ENCODE assay signal across 9 cellular contexts in the genomic region with DNA sequence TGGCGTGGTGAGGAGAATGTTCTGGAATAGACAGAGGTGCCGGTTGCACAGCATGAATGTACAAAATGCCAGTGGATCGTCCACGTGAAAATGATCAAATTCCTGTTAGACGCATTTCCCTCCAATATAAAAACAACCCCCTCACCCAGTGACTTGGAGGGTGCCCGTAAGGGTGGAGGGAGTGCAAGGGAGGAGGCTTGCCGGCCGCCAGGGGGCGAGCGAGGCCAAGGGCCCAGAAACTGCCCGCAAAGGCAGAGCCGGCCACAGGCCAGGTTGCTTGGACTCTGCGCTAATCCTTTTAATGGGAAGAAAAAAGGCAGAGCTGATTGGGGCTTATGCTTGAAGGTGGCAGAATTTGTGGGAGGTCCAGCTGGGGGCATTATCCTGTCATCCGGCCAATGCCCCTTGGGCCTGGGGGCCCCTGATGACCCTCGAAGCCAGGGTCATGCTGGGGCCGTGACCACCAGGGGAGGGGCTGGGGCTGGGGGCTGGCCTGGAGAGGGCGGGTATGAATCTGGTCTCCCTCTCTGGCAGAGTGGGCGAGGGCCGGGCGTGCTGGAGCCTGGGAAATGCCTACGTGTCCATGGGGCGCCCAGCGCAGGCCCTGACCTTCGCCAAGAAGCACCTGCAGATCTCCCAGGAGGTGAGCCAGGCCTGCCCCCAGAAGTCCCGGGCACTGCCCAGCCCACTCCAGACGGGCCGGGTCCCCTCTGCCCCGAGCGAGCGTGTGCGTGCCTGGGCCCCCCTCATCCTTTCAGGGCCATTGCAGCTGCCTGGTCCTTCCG. TPM values are rescaled to one million over a fixed set of nuclear protein-coding genes. Genes with fewer than 3 reads are reported as not detected.
DNase-seq lines count a peak whose midpoint lies in the region; ATAC-seq and TF ChIP-seq lines count a peak whose summit lies in the region.
"Had no signal": no experiment of that assay in that cellular context is flagged by ENCODE, and none has a peak within 500 bp of the region (broad histone marks: within the 10 kb centered on the region; RNA-seq: fewer than 3 reads in every experiment).

No MANE protein-coding gene starts in this region.

- H3K4me3 Mint-ChIP-seq in activated CD8-positive, alpha-beta memory T cell treated with anti-CD3 and anti-CD28 coated beads, Interleukin-2, amount 10 ng/mL, durations not matched to agents 7 days and 5 days: no peak overlapping the region

- H3K9ac ChIP-seq in KMS-11: no peak overlapping the region

- no peaks in the 10 kb centered on the region for H3K9me3 ChIP-seq in WERI-Rb-1 (ENCODE audit: severe bottlenecking)
- no peaks in the 10 kb centered on the region for H3K9me3 ChIP-seq in osteoblast (ENCODE audit: low read depth, low read length)

- H3K4me2 ChIP-seq in KMS-11 (no peak overlapping the region), osteoblast (ENCODE audit: insufficient read depth, low read length) (no peak overlapping the region)

- H3K36me3 ChIP-seq in KMS-11 (ENCODE audit: insufficient read depth) (no peaks in the 10 kb centered on the region), WERI-Rb-1 (peaks cover 87% of the 10 kb centered on the region), osteoblast (ENCODE audit: insufficient read depth, low read length) (peaks cover 53% of the 10 kb centered on the region)

- H3K9me3 Mint-ChIP-seq in activated CD8-positive, alpha-beta memory T cell treated with anti-CD3 and anti-CD28 coated beads, Interleukin-2, amount 10 ng/mL, durations not matched to agents 7 days and 5 days (ENCODE audit: low read depth): no peaks in the 10 kb centered on the region

- H3K4me3 ChIP-seq in KMS-11 (IDR thresholded peaks at IDR 0.05; ENCODE audit: insufficient read depth, low read depth, low read length): no peak overlapping the region
- H3K4me3 ChIP-seq in WERI-Rb-1 (ENCODE audit: low read depth, low read length): no peak overlapping the region
- H3K4me3 ChIP-seq in osteoblast (ENCODE audit: insufficient read depth, low read length): no peak overlapping the region

- no peaks in the 10 kb centered on the region for H3K36me3 Mint-ChIP-seq in activated CD8-positive, alpha-beta memory T cell treated with anti-CD3 and anti-CD28 coated beads, Interleukin-2, amount 10 ng/mL, durations not matched to agents 7 days and 5 days

- H3K79me2 ChIP-seq in KMS-11 (ENCODE audit: insufficient read depth, low read depth) (no peaks in the 10 kb centered on the region), osteoblast (ENCODE audit: insufficient read depth, low read length) (peaks cover 23% of the 10 kb centered on the region)

- CTCF ChIA-PET in activated CD8-positive, alpha-beta memory T cell treated with anti-CD3 and anti-CD28 coated beads, Interleukin-2, amount 10 ng/mL, durations not matched to agents 7 days and 5 days (lab: Charles Lee): interaction anchor here (0.7 to 1.1 kb wide), 3 partner anchors 23 to 64 kb away, joined by 3 to 4 read pairs (median 4); no protein-coding TSS in a partner anchor

- H4K20me1 ChIP-seq in KMS-11 (ENCODE audit: insufficient read depth) (no peaks in the 10 kb centered on the region), osteoblast (ENCODE audit: insufficient read depth, low read length) (peaks cover 58% of the 10 kb centered on the region)

- H3K27me3 Mint-ChIP-seq in activated CD8-positive, alpha-beta memory T cell treated with anti-CD3 and anti-CD28 coated beads, Interleukin-2, amount 10 ng/mL, durations not matched to agents 7 days and 5 days: no peaks in the 10 kb centered on the region

- ATAC-seq in activated CD8-positive, alpha-beta memory T cell treated with anti-CD3 and anti-CD28 coated beads, Interleukin-2, amount 10 ng/mL, durations not matched to agents 7 days and 5 days: peak; percentile 53
- ATAC-seq in foreskin keratinocyte: peak; percentile 20
- ATAC-seq in GM21576 (IDR thresholded peaks at IDR 0.05; ENCODE audit: unreplicated experiment): no peak
- no peak for ATAC-seq in GM19463 (IDR thresholded peaks at IDR 0.05; ENCODE audit: unreplicated experiment)

- peaks cover 5% of the 10 kb centered on the region for H3K4me1 ChIP-seq in KMS-11 (ENCODE audit: low read depth, poor library complexity, severe bottlenecking)
- no peaks in the 10 kb centered on the region for H3K4me1 ChIP-seq in foreskin keratinocyte
- no peaks in the 10 kb centered on the region for H3K4me1 ChIP-seq in osteoblast (ENCODE audit: insufficient read depth, low read length)

- H3K27me3 ChIP-seq in KMS-11 (ENCODE audit: insufficient read depth, low read depth): peaks cover 68% of the 10 kb centered on the region
- no peaks in the 10 kb centered on the region for H3K27me3 ChIP-seq in WERI-Rb-1 (ENCODE audit: insufficient read depth, low read depth, severe bottlenecking)
- peaks cover 4% of the 10 kb centered on the region for H3K27me3 ChIP-seq in foreskin keratinocyte
- no peaks in the 10 kb centered on the region for H3K27me3 ChIP-seq in osteoblast (ENCODE audit: insufficient read depth, low read length)

- H3K4me1 Mint-ChIP-seq in activated CD8-positive, alpha-beta memory T cell treated with anti-CD3 and anti-CD28 coated beads, Interleukin-2, amount 10 ng/mL, durations not matched to agents 7 days and 5 days: no peaks in the 10 kb centered on the region

- H2AFZ ChIP-seq in KMS-11 (ENCODE audit: low read depth) (no peak overlapping the region), osteoblast (ENCODE audit: low read length) (no peak overlapping the region)

- H3K27ac ChIP-seq in KMS-11 (no peak overlapping the region), WERI-Rb-1 (peak overlapping the region; percentile 59), foreskin keratinocyte (no peak overlapping the region), osteoblast (ENCODE audit: low read depth, low read length) (no peak overlapping the region)

- no peak overlapping the region for H3K27ac Mint-ChIP-seq in activated CD8-positive, alpha-beta memory T cell treated with anti-CD3 and anti-CD28 coated beads, Interleukin-2, amount 10 ng/mL, durations not matched to agents 7 days and 5 days

- TF ChIP-seq CTCF in KMS-11 (conservative IDR thresholded peaks at IDR 0.05; ENCODE audit: low read depth, low read length): peak; percentile 94
- peak; percentile 94 for TF ChIP-seq CTCF in WERI-Rb-1 (IDR thresholded peaks at IDR 0.05; ENCODE audit: low read depth, low read length)
- TF ChIP-seq CTCF in foreskin keratinocyte (conservative IDR thresholded peaks at IDR 0.05): peak; percentile 79
- peak; percentile 77 for TF ChIP-seq CTCF in osteoblast (IDR thresholded peaks at IDR 0.05; ENCODE audit: extremely low read depth, low read depth, low read length)

- DNase-seq in activated CD8-positive, alpha-beta memory T cell treated with anti-CD3 and anti-CD28 coated beads, Interleukin-2, amount 10 ng/mL, durations not matched to agents 7 days and 5 days: peak; percentile 59
- no peak for DNase-seq in activated CD8-positive, alpha-beta memory T cell treated with anti-CD3 and anti-CD28 coated beads for 24 hours
- peak; percentile 89 for DNase-seq in WERI-Rb-1
- no peak for DNase-seq in foreskin keratinocyte
- DNase-seq in osteoblast (ENCODE audit: insufficient read length, low spot score, missing footprints): peak; percentile 98

RNA-seq across cellular contexts. Expression of gene GPSM1, which starts 12.0 kb away (rescaled TPM):
- total RNA-seq in activated CD8-positive, alpha-beta memory T cell treated with anti-CD3 and anti-CD28 coated beads, Interleukin-2, amount 10 ng/mL, durations not matched to agents 7 days and 5 days: 1 to 10 TPM; 4.5 to 6.7 TPM
- total RNA-seq in foreskin keratinocyte (3.6 and 6.2 TPM in 2 replicates), osteoblast (30.9 and 39.1 TPM in 2 replicates)
- polyA plus RNA-seq in foreskin keratinocyte: 3.4 and 5.3 TPM in 2 replicates

RNA-seq across cellular contexts. Expression of gene DNLZ, which starts 24.2 kb away (rescaled TPM):
- 10 to 100 TPM; 22.4 to 23.7 TPM for total RNA-seq in activated CD8-positive, alpha-beta memory T cell treated with anti-CD3 and anti-CD28 coated beads, Interleukin-2, amount 10 ng/mL, durations not matched to agents 7 days and 5 days
- total RNA-seq in foreskin keratinocyte (17.9 and 25.2 TPM in 2 replicates), osteoblast (4.3 and 4.4 TPM in 2 replicates)
- polyA plus RNA-seq in foreskin keratinocyte: 30.9 and 48.7 TPM in 2 replicates

RNA-seq across cellular contexts. Expression of gene CARD9, which starts 34.1 kb away (rescaled TPM):
- 1 to 10 TPM in 1 of 2 experiments, under 1 TPM in 1; 0.50 to 3.1 TPM for total RNA-seq in activated CD8-positive, alpha-beta memory T cell treated with anti-CD3 and anti-CD28 coated beads, Interleukin-2, amount 10 ng/mL, durations not matched to agents 7 days and 5 days
- 0.24 and 0.35 TPM in 2 replicates for total RNA-seq in foreskin keratinocyte
- polyA plus RNA-seq in foreskin keratinocyte: 0.17 and 0.32 TPM in 2 replicates
- total RNA-seq in osteoblast: 1.8 and 5.1 TPM in 2 replicates

RNA-seq across cellular contexts. Expression of gene CCDC187, which starts 35.5 kb away (rescaled TPM):
- total RNA-seq in activated CD8-positive, alpha-beta memory T cell treated with anti-CD3 and anti-CD28 coated beads, Interleukin-2, amount 10 ng/mL, durations not matched to agents 7 days and 5 days: not detected
- total RNA-seq in foreskin keratinocyte: 0.03 TPM in 1 of 2 replicates, not detected in the other
- polyA plus RNA-seq in foreskin keratinocyte: 0.01 and 0.03 TPM in 2 replicates
- under 0.01 TPM in 1 of 2 replicates, not detected in the other for total RNA-seq in osteoblast
- total RNA-seq: subcutaneous adipose tissue had no signal

Comparison
In these comparisons a context has a peak if more than half of its experiments do, and no peak if none do; other contexts are left out.
1. DNase-seq: peak in activated CD8-positive, alpha-beta memory T cell treated with anti-CD3 and anti-CD28 coated beads, Interleukin-2, amount 10 ng/mL, durations not matched to agents 7 days and 5 days (single experiment), WERI-Rb-1 (single experiment) and osteoblast (single experiment); none in activated CD8-positive, alpha-beta memory T cell treated with anti-CD3 and anti-CD28 coated beads for 24 hours (single experiment) and foreskin keratinocyte (0 of 2).
2. ATAC-seq: peak in activated CD8-positive, alpha-beta memory T cell treated with anti-CD3 and anti-CD28 coated beads, Interleukin-2, amount 10 ng/mL, durations not matched to agents 7 days and 5 days (single experiment) and foreskin keratinocyte (single experiment); none in GM21576 (single experiment) and GM19463 (single experiment).
3. Peak in every context shown above with its lines, with median percentiles within 50 percentile points of each other: CTCF ChIP-seq.